Comparison of ENCODE assay signal across 17 cellular contexts in the genomic region with DNA sequence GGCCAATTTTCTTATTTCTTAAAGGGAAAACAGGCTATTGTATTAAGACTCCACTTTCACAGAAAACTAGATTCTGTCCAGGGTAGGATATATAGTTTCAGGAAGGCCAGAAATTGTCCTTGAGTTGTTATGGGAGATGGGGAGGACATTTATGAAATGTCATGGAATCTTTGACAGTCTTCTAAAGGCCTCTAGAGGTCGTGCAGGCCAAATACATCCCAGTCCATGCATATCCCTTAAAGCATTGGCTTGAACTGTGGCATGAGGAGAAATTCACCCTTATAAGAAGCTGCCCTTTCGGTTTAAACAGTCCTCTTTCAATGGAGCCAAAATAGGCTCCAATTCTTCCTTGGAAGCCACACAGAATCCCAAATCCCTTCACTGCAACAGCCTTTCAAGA.
"Had no signal": no experiment of that assay in that cellular context is flagged by ENCODE, and none has a peak within 500 bp of the region (broad histone marks: within the 10 kb centered on the region; RNA-seq: fewer than 3 reads in every experiment).

No MANE protein-coding gene starts in this region.

- DNase-seq: activated B cell treated with CpG ODN at 0.5 μM for 24 hours; activated gamma-delta T cell treated with Interleukin-2 at 50 U/mL for 16 hours; activated naive CD8-positive, alpha-beta T cell treated with anti-CD3 and anti-CD28 coated beads for 36 hours; body of pancreas; esophagus squamous epithelium; foreskin fibroblast; glutamatergic neuron; left ventricle myocardium superior; posterior cingulate gyrus; retina; stimulated activated CD4-positive, alpha-beta T cell treated with anti-CD3 and anti-CD28 coated beads, Interleukin-2, amount 100 ng/mL, for 48 hours; thyroid gland had no signal

- H3K4me3 Mint-ChIP-seq: activated B cell treated with CpG ODN at 0.5 μM for 24 hours; activated naive CD8-positive, alpha-beta T cell treated with anti-CD3 and anti-CD28 coated beads for 36 hours; central memory CD8-positive, alpha-beta T cell; memory B cell; nephron; stimulated activated memory B cell treated with anti-CD40 and anti-IgM and Interleukin-4, amounts not matched to agents 10 μg/mL and 1 μg/mL and 100 μg/mL, for 72 hours had no signal

- H3K27me3 ChIP-seq: body of pancreas, thyroid gland had no signal

- H3K27ac ChIP-seq: body of pancreas, coronary artery, esophagus squamous epithelium, thyroid gland had no signal

- H3K4me3 ChIP-seq: body of pancreas, coronary artery, esophagus squamous epithelium, thyroid gland had no signal

- H3K36me3 ChIP-seq: esophagus squamous epithelium, thyroid gland had no signal

- H3K27me3 Mint-ChIP-seq: activated B cell treated with CpG ODN at 0.5 μM for 24 hours had no signal

- H3K27ac Mint-ChIP-seq: activated B cell treated with CpG ODN at 0.5 μM for 24 hours; activated naive CD8-positive, alpha-beta T cell treated with anti-CD3 and anti-CD28 coated beads for 36 hours; memory B cell; stimulated activated memory B cell treated with anti-CD40 and anti-IgM and Interleukin-4, amounts not matched to agents 10 μg/mL and 1 μg/mL and 100 μg/mL, for 72 hours had no signal

- H3K9me3 ChIP-seq: body of pancreas, esophagus squamous epithelium, thyroid gland had no signal

- H3K4me1 ChIP-seq: body of pancreas, thyroid gland had no signal

- H3K36me3 Mint-ChIP-seq: activated naive CD8-positive, alpha-beta T cell treated with anti-CD3 and anti-CD28 coated beads for 36 hours; memory B cell; stimulated activated memory B cell treated with anti-CD40 and anti-IgM and Interleukin-4, amounts not matched to agents 10 μg/mL and 1 μg/mL and 100 μg/mL, for 72 hours had no signal

- H3K4me1 Mint-ChIP-seq: activated B cell treated with CpG ODN at 0.5 μM for 24 hours; central memory CD8-positive, alpha-beta T cell; memory B cell; stimulated activated memory B cell treated with anti-CD40 and anti-IgM and Interleukin-4, amounts not matched to agents 10 μg/mL and 1 μg/mL and 100 μg/mL, for 72 hours had no signal

- H3K9me3 Mint-ChIP-seq: activated naive CD8-positive, alpha-beta T cell treated with anti-CD3 and anti-CD28 coated beads for 36 hours; central memory CD8-positive, alpha-beta T cell; memory B cell; nephron had no signal
